7 cellular contexts compared by ENCODE assay signal in genomic region chr18:35972197-35973000, GRCh38.
A peak's percentile ranks its signal among the peaks of the same experiment; 100 is the strongest.
DNase-seq lines count a peak whose midpoint lies in the region; ATAC-seq and TF ChIP-seq lines count a peak whose summit lies in the region.

Gene RMP24 (plus strand): TSS chr18:35972679.

- peak within 1 kb of the TSS; percentile 77 for H3K4me3 ChIP-seq in astrocyte of the spinal cord (ENCODE audit: low read depth, low read length)
- H3K4me3 ChIP-seq in retinal pigment epithelial cell (ENCODE audit: low read length), result peak within 1 kb of the TSS; percentile 94

- DNase-seq in NCI-H2029 (lab: John Stamatoyannopoulos, UW) (peak; percentile 86), T-helper 9 cell (peak; percentile 90), astrocyte of the spinal cord (ENCODE audit: low read depth, low spot score) (peak; percentile 96), hypothalamus (lab: John Stamatoyannopoulos, UW) (peak; percentile 69 to 98 (median 92)), retinal pigment epithelial cell (ENCODE audit: low read depth) (peak; percentile 88)

- in situ Hi-C loops in astrocyte of the spinal cord (cut with HindIII; ENCODE audit: low sequenced_read_pairs), result no loop called here

- no peak for TF ChIP-seq CTCF in astrocyte of the spinal cord (IDR thresholded peaks at IDR 0.05; ENCODE audit: low read depth, low read length)
- no peak for TF ChIP-seq CTCF in retinal pigment epithelial cell (conservative IDR thresholded peaks at IDR 0.05; ENCODE audit: low read depth, low read length)

- ATAC-seq in GM18508 (IDR thresholded peaks at IDR 0.05; ENCODE audit: insufficient read depth, unreplicated experiment), result peak; percentile 80
- peak; percentile 88 for ATAC-seq in HG02981 (IDR thresholded peaks at IDR 0.05; ENCODE audit: unreplicated experiment)

Comparison
In these comparisons a context has a peak if more than half of its experiments do, and no peak if none do; other contexts are left out.
1. Peak in every context shown above with its lines: DNase-seq, ATAC-seq and H3K4me3 ChIP-seq.